Comparison of ENCODE assay signal across 9 cellular contexts in the genomic region with DNA sequence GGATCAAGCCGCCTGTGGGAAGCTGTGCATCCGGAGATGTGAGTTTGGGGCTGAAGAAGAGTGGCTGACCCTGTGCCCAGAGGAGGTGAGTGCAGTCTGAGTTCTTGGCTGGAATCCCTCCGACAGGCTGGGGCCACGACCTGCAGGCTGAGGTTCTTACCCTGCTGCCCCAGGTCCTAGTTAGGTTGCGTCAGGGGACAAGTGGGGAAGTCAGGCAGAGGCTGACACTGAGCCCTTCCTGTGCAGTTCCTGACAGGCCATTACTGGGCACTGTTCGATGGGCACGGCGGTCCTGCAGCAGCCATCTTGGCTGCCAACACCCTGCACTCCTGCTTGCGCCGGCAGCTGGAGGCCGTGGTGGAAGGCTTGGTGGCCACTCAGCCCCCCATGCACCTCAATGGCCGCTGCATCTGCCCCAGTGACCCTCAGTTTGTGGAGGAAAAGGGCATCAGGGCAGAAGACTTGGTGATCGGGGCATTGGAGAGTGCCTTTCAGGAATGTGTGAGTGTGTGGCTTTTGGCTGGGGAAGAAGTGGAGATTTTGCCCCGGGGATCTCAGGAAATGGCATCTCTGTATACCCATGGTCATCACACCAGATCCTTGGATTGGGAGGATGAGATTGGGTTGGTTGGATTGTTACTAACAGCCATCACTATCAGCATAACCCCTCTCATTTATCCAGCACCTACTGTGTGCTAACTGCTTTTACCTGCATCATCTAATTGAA. TPM values are rescaled to one million over a fixed set of nuclear protein-coding genes. Genes with fewer than 3 reads are reported as not detected.
DNase-seq lines count a peak whose midpoint lies in the region; TF ChIP-seq lines count a peak whose summit lies in the region.
"Had no signal": no experiment of that assay in that cellular context is flagged by ENCODE, and none has a peak within 500 bp of the region (broad histone marks: within the 10 kb centered on the region; RNA-seq: fewer than 3 reads in every experiment).

No MANE protein-coding gene starts in this region.

- TF ChIP-seq CTCF in type B pancreatic cell (conservative IDR thresholded peaks at IDR 0.05) = no peak

- H3K27me3 Mint-ChIP-seq in activated naive CD8-positive, alpha-beta T cell treated with anti-CD3 and anti-CD28 coated beads for 36 hours = no peaks in the 10 kb centered on the region
- peaks cover 8% of the 10 kb centered on the region for H3K27me3 Mint-ChIP-seq in type B pancreatic cell

- peak overlapping the region; percentile 93 for H3K4me3 Mint-ChIP-seq in activated naive CD8-positive, alpha-beta T cell treated with anti-CD3 and anti-CD28 coated beads for 36 hours
- H3K4me3 Mint-ChIP-seq in type B pancreatic cell = peak overlapping the region; percentile 75

- in situ Hi-C loops in KBM-7 (cut with MboI; ENCODE audit: low pct_unique_long_range_greater_than_20kb, low sequenced_read_pairs) = no loop called here

- peaks cover 3% of the 10 kb centered on the region for H3K9me3 Mint-ChIP-seq in activated naive CD8-positive, alpha-beta T cell treated with anti-CD3 and anti-CD28 coated beads for 36 hours
- no peaks in the 10 kb centered on the region for H3K9me3 Mint-ChIP-seq in type B pancreatic cell

- H3K36me3 Mint-ChIP-seq in activated naive CD8-positive, alpha-beta T cell treated with anti-CD3 and anti-CD28 coated beads for 36 hours = peaks cover 70% of the 10 kb centered on the region
- H3K36me3 Mint-ChIP-seq in type B pancreatic cell = peaks cover 7% of the 10 kb centered on the region

- peaks cover 71% of the 10 kb centered on the region for H3K4me1 Mint-ChIP-seq in activated naive CD8-positive, alpha-beta T cell treated with anti-CD3 and anti-CD28 coated beads for 36 hours
- no peaks in the 10 kb centered on the region for H3K4me1 Mint-ChIP-seq in type B pancreatic cell (ENCODE audit: unreplicated experiment)

- H3K27ac Mint-ChIP-seq in activated naive CD8-positive, alpha-beta T cell treated with anti-CD3 and anti-CD28 coated beads for 36 hours = peak overlapping the region; percentile 93
- H3K27ac Mint-ChIP-seq in type B pancreatic cell = peak overlapping the region; percentile 21

- DNase-seq in activated CD4-positive, alpha-beta T cell treated with anti-CD3 and anti-CD28 coated beads for 1 hour = peak; percentile 8
- DNase-seq in activated CD4-positive, alpha-beta T cell treated with anti-CD3 and anti-CD28 coated beads for 48 hours = no peak
- no peak for DNase-seq in activated naive CD8-positive, alpha-beta T cell treated with anti-CD3 and anti-CD28 coated beads for 36 hours
- DNase-seq in medulla oblongata (ENCODE audit: extremely low spot score) (peak; percentile 14), type B pancreatic cell (ENCODE audit: extremely low spot score, unreplicated experiment) (no peak), NCI-H2107 (lab: John Stamatoyannopoulos, UW) (no peak), KBM-7 (no peak), NCI-H1105 treated with DMSO at 0.1 percent for 48 hours (lab: John Stamatoyannopoulos, UW) (no peak)

RNA-seq across cellular contexts. Expression of a gene that starts 1.3 kb away (rescaled TPM):
- total RNA-seq in activated naive CD8-positive, alpha-beta T cell treated with anti-CD3 and anti-CD28 coated beads for 36 hours = 10 to 100 TPM; 69.7 to 74.9 TPM
- total RNA-seq in type B pancreatic cell (ENCODE audit: low replicate concordance) = 5.2 and 8.0 TPM in 2 replicates

RNA-seq across cellular contexts. Expression of a gene that starts 7.9 kb away (rescaled TPM):
- total RNA-seq in activated naive CD8-positive, alpha-beta T cell treated with anti-CD3 and anti-CD28 coated beads for 36 hours = 100 to 1,000 TPM; 127 to 134 TPM
- total RNA-seq in type B pancreatic cell (ENCODE audit: low replicate concordance) = 33.7 and 39.3 TPM in 2 replicates

RNA-seq across cellular contexts. Expression of a gene that starts 21.4 kb away (rescaled TPM):
- 1 to 10 TPM in 1 of 2 experiments, under 1 TPM in 1; 0.85 to 1.4 TPM for total RNA-seq in activated naive CD8-positive, alpha-beta T cell treated with anti-CD3 and anti-CD28 coated beads for 36 hours
- 0.22 TPM in 1 of 2 replicates, not detected in the other for total RNA-seq in type B pancreatic cell (ENCODE audit: low replicate concordance)
- total RNA-seq: temporal lobe had no signal

RNA-seq across cellular contexts. Expression of a gene that starts 31.6 kb away (rescaled TPM):
- 100 to 1,000 TPM; 121 to 123 TPM for total RNA-seq in activated naive CD8-positive, alpha-beta T cell treated with anti-CD3 and anti-CD28 coated beads for 36 hours
- 74.2 and 96.8 TPM in 2 replicates for total RNA-seq in type B pancreatic cell (ENCODE audit: low replicate concordance)

RNA-seq across cellular contexts. Expression of a gene that starts 40.7 kb away (rescaled TPM):
- total RNA-seq in activated naive CD8-positive, alpha-beta T cell treated with anti-CD3 and anti-CD28 coated beads for 36 hours = 10 to 100 TPM; 16.1 to 17.2 TPM
- total RNA-seq in type B pancreatic cell (ENCODE audit: low replicate concordance) = 29.7 and 50.5 TPM in 2 replicates

Comparison
In these comparisons a context has a peak if more than half of its experiments do, and no peak if none do; other contexts are left out.
1. DNase-seq: peak in activated CD4-positive, alpha-beta T cell treated with anti-CD3 and anti-CD28 coated beads for 1 hour (single experiment) and medulla oblongata (single experiment); none in activated CD4-positive, alpha-beta T cell treated with anti-CD3 and anti-CD28 coated beads for 48 hours (single experiment), activated naive CD8-positive, alpha-beta T cell treated with anti-CD3 and anti-CD28 coated beads for 36 hours (single experiment), type B pancreatic cell (single experiment), NCI-H2107 (single experiment), KBM-7 (single experiment) and NCI-H1105 treated with DMSO at 0.1 percent for 48 hours (single experiment).